ENCODE assay signal across 8 cellular contexts in the genomic region with DNA sequence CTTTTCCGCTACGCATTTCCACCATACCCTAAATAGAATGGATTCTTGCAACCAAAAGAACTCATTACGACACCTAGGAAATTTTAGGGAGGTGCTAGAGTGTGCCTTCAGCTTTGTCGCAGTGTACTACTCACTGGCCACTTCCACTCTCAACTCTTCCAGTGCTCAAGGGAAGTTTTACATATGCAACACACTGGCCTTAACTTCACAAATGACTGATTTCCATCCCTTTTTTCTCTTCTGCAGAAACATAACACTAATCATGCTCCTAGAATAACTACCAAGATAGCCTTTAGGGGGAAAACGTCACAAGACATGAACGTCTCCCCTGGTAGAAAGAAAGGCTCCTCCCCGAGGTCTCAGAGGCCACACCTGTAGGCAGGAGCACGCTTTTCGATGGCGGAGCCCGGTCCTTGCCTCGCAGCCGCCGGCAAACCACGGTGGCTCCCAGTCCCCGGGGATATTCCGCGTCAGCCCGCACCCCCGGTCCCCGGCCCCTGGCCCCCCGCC. TPM values are rescaled to one million over a fixed set of nuclear protein-coding genes. Genes with fewer than 3 reads are reported as not detected.
DNase-seq lines count a peak whose midpoint lies in the region; ATAC-seq and TF ChIP-seq lines count a peak whose summit lies in the region.

No MANE protein-coding gene starts in this region.

- no peak for TF ChIP-seq POLR2A in gastrocnemius medialis (IDR thresholded peaks at IDR 0.05)

- TF ChIP-seq CTCF in SU-DHL-6 (IDR thresholded peaks at IDR 0.05; ENCODE audit: insufficient read depth, low read length, poor library complexity, severe bottlenecking) = no peak
- TF ChIP-seq CTCF in gastrocnemius medialis (IDR thresholded peaks at IDR 0.05 in 4 of 5, conservative IDR thresholded peaks at IDR 0.05 in 1 of 5) = no peak

- H3F3A ChIP-seq in SU-DHL-6 (ENCODE audit: insufficient read depth) = peaks cover 5% of the 10 kb centered on the region

- H3K4me2 ChIP-seq in SU-DHL-6 (ENCODE audit: low read depth, low read length, poor library complexity, severe bottlenecking) = peak overlapping the region; percentile 71

- peak overlapping the region; percentile 89 for H3K4me3 ChIP-seq in GM08714 (ENCODE audit: low read length)
- peak overlapping the region; percentile 96 for H3K4me3 ChIP-seq in HAP-1
- peak overlapping the region; percentile 83 for H3K4me3 ChIP-seq in SU-DHL-6 (ENCODE audit: insufficient read depth, low read length, poor library complexity, severe bottlenecking)
- H3K4me3 ChIP-seq in gastrocnemius medialis = peak overlapping the region; percentile 58 to 97 (median 86)

- ATAC-seq in gastrocnemius medialis = peak; percentile 47 to 50

- H3K4me1 ChIP-seq in HAP-1 (peaks cover 10% of the 10 kb centered on the region), gastrocnemius medialis (peaks cover 15 to 24% of the 10 kb centered on the region in 2 donors)

- in situ Hi-C loops in HAP-1 (cut with MboI; ENCODE audit: low sequenced_read_pairs) = no loop called here
- in situ Hi-C loops in gastrocnemius medialis (cut with MboI; ENCODE audit: low sequenced_read_pairs in 4 of 4) = no loop called here

- intact Hi-C loops in gastrocnemius medialis (cut with DNase I; ENCODE audit: low total_unique reads) = loop anchor here (2.0 to 10.0 kb wide), 6 partner anchors 42 to 1125 kb away; a partner anchor contains a TSS

- H3K79me2 ChIP-seq in SU-DHL-6 (ENCODE audit: insufficient read depth, low read length) = peaks cover 67% of the 10 kb centered on the region

- DNase-seq in HAP-1 (ENCODE audit: low spot score in 2 of 2) (peak; percentile 34 to 59), LoVo (ENCODE audit: low spot score) (peak; percentile 86), hypothalamus (lab: John Stamatoyannopoulos, UW) (peak in 29 of 51 donors; percentile 16 to 93 (median 54)), gastrocnemius medialis (peak; percentile 25 to 40), mesenteric fat pad (ENCODE audit: low spot score) (no peak)

- no peaks in the 10 kb centered on the region for H4K20me1 ChIP-seq in SU-DHL-6 (ENCODE audit: low read depth, low read length)

- peak overlapping the region; percentile 73 for H3K9ac ChIP-seq in SU-DHL-6 (ENCODE audit: low read length)

- 1 to 7% (median 2%) methylated on average over 17 to 22 of the region's 22 CpGs for WGBS in adipose tissue, 3 donors

- no peaks in the 10 kb centered on the region for H3K9me2 ChIP-seq in SU-DHL-6 (replicated peaks; ENCODE audit: insufficient read depth, low read length)

- H3K27ac ChIP-seq in SU-DHL-6 (ENCODE audit: low read depth, low read length) (no peak overlapping the region), adipose tissue (ENCODE audit: low read depth, low read length) (peak overlapping the region; percentile 88), gastrocnemius medialis (peak overlapping the region; percentile 85 to 99 (median 94))

- H3K27me3 ChIP-seq in HAP-1 (ENCODE audit: low read depth) (no peaks in the 10 kb centered on the region), SU-DHL-6 (ENCODE audit: low read length) (no peaks in the 10 kb centered on the region), gastrocnemius medialis (no peaks in the 10 kb centered on the region)

- H3K36me3 ChIP-seq in HAP-1 (replicated peaks) = peaks cover 23% of the 10 kb centered on the region
- peaks cover 9% of the 10 kb centered on the region; the same call in 1 of the 2 replicates for H3K36me3 ChIP-seq in SU-DHL-6 (ENCODE audit: low read length)
- no peaks in the 10 kb centered on the region for H3K36me3 ChIP-seq in gastrocnemius medialis

- peak overlapping the region; percentile 82 for H2AFZ ChIP-seq in SU-DHL-6 (ENCODE audit: low read depth, low read length, severe bottlenecking)

- 0 out of 2 replicates have a peak, but pooled peaks cover 2% of the 10 kb centered on the region for H3K9me3 ChIP-seq in HAP-1
- H3K9me3 ChIP-seq in SU-DHL-6 (ENCODE audit: insufficient read depth, low read length) = no peaks in the 10 kb centered on the region
- H3K9me3 ChIP-seq in gastrocnemius medialis = no peaks in the 10 kb centered on the region

RNA-seq across cellular contexts. Expression of a gene that starts 0.6 kb away (rescaled TPM):
- polyA plus RNA-seq in adipose tissue = 10 to 100 TPM; 11.6 to 28.5 (median 22.0) TPM
- 10 to 100 TPM in 3 of 4 donors, 1 to 10 TPM in 1; 8.4 to 20.1 (median 12.2) TPM for total RNA-seq in gastrocnemius medialis
- 30.6 TPM for total RNA-seq in mesenteric fat pad

RNA-seq across cellular contexts. Expression of a gene that starts 1.1 kb away (rescaled TPM):
- polyA plus RNA-seq in adipose tissue = 10 to 100 TPM in 2 of 3 donors, 1 to 10 TPM in 1; 9.0 to 18.4 (median 16.1) TPM
- total RNA-seq in gastrocnemius medialis = 10 to 100 TPM; 13.6 to 24.0 (median 15.8) TPM
- 13.3 TPM for total RNA-seq in mesenteric fat pad
